ENCODE assay signal across 8 cellular contexts in the genomic region with DNA sequence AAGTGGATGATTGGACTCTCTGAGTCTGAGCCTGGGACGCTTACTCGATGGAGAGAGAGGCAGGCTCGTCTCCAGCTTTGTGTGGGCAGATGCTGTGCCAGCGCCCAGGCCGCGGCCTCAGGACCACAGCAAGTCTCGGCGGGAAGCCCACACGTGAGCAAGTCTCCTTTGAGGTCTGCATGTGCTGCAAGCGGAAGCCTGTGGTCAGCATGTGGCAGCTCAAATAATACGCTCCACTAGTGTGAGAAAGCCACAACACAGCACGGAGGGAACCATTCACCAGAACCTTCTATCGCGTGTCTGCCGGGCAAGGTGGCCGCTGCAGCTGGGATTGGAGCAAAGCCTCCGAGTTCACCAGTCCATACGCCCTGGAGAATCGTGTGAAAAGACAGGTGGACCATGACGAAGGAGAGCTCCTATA.
A peak's percentile ranks its signal among the peaks of the same experiment; 100 is the strongest.
DNase-seq lines count a peak whose midpoint lies in the region; ATAC-seq, FAIRE-seq and TF ChIP-seq lines count a peak whose summit lies in the region.

No MANE protein-coding gene starts in this region.

- TF ChIP-seq RAD21 in HepG2 (CRISPR knock-in tag; IDR thresholded peaks at IDR 0.05) = no peak

- no peak overlapping the region for H3K9ac ChIP-seq in HepG2 (ENCODE audit: insufficient read depth, low read depth, low read length)

- ATAC-seq in GM19351 (IDR thresholded peaks at IDR 0.05; ENCODE audit: unreplicated experiment) = peak; percentile 98
- peak; percentile 89 for ATAC-seq in HG03342 (IDR thresholded peaks at IDR 0.05; ENCODE audit: unreplicated experiment)
- ATAC-seq in HepG2 = no peak

- no peak for FAIRE-seq in HepG2 (lab: Jason Lieb, UNC)

- intact Hi-C loops in HepG2 (cut with micrococcal nuclease; ENCODE audit: unreplicated experiment) = no loop called here
- intact Hi-C loops in MCF 10A (cut with micrococcal nuclease) = no loop called here

- H3K27me3 Mint-ChIP-seq in activated CD4-positive, alpha-beta T cell treated with anti-CD3 and anti-CD28 coated beads, Interleukin-2, amount 10 ng/mL, durations not matched to agents 7 days and 5 days = peaks cover 18% of the 10 kb centered on the region
- H3K27me3 Mint-ChIP-seq in glutamatergic neuron (ENCODE audit: unreplicated experiment) = peaks cover 2% of the 10 kb centered on the region
- H3K27me3 Mint-ChIP-seq in MCF 10A (ENCODE audit: insufficient read depth, unreplicated experiment) = no peaks in the 10 kb centered on the region

- H2AFZ ChIP-seq in HepG2 (ENCODE audit: low read length) = no peak overlapping the region

- peaks cover 6% of the 10 kb centered on the region for H3K9me3 Mint-ChIP-seq in activated CD4-positive, alpha-beta T cell treated with anti-CD3 and anti-CD28 coated beads, Interleukin-2, amount 10 ng/mL, durations not matched to agents 7 days and 5 days
- H3K9me3 Mint-ChIP-seq in glutamatergic neuron (ENCODE audit: unreplicated experiment) = peaks cover 5% of the 10 kb centered on the region
- peaks cover 9% of the 10 kb centered on the region for H3K9me3 Mint-ChIP-seq in MCF 10A (ENCODE audit: unreplicated experiment)

- H3K79me2 ChIP-seq in HepG2 (ENCODE audit: insufficient read depth, low read length) = no peaks in the 10 kb centered on the region

- no peaks in the 10 kb centered on the region for H3K36me3 Mint-ChIP-seq in activated CD4-positive, alpha-beta T cell treated with anti-CD3 and anti-CD28 coated beads, Interleukin-2, amount 10 ng/mL, durations not matched to agents 7 days and 5 days (ENCODE audit: low read depth)
- peaks cover 12% of the 10 kb centered on the region for H3K36me3 Mint-ChIP-seq in glutamatergic neuron (ENCODE audit: unreplicated experiment)
- no peaks in the 10 kb centered on the region for H3K36me3 Mint-ChIP-seq in MCF 10A (ENCODE audit: insufficient read depth, unreplicated experiment)

- H3K4me1 ChIP-seq in HepG2 (ENCODE audit: insufficient read depth, low read length) = no peaks in the 10 kb centered on the region

- no peaks in the 10 kb centered on the region for H3K9me3 ChIP-seq in HepG2 (ENCODE audit: low read length)

- in situ Hi-C loops in HepG2 (cut with HindIII; ENCODE audit: extremely low pct_ligation_motif_present, low pct_unique_long_range_greater_than_20kb) = no loop called here

- no peak overlapping the region for H3K4me3 Mint-ChIP-seq in activated CD4-positive, alpha-beta T cell treated with anti-CD3 and anti-CD28 coated beads, Interleukin-2, amount 10 ng/mL, durations not matched to agents 7 days and 5 days
- H3K4me3 Mint-ChIP-seq in glutamatergic neuron (ENCODE audit: unreplicated experiment) = no peak overlapping the region
- H3K4me3 Mint-ChIP-seq in MCF 10A (ENCODE audit: unreplicated experiment) = no peak overlapping the region

- DNase-seq in activated CD4-positive, alpha-beta T cell treated with anti-CD3 and anti-CD28 coated beads, Interleukin-2, amount 10 ng/mL, durations not matched to agents 7 days and 5 days = peak; percentile 28
- DNase-seq in HepG2 (ENCODE audit: low spot score) (no peak), glutamatergic neuron (no peak), MCF 10A (ENCODE audit: unreplicated experiment) (no peak), foreskin melanocyte (no peak), dedifferentiated amniotic fluid mesenchymal stem cell (ENCODE audit: extremely low spot score) (no peak)

- H3K27me3 ChIP-seq in HepG2 (ENCODE audit: control insufficient read depth in 1 of 2, insufficient read depth in 2 of 2, low read length in 2 of 2) = peaks cover 0 to 1% of the 10 kb centered on the region in 2 experiments; a peak in 1 of 5 replicates

- no peak overlapping the region for H3K27ac Mint-ChIP-seq in activated CD4-positive, alpha-beta T cell treated with anti-CD3 and anti-CD28 coated beads, Interleukin-2, amount 10 ng/mL, durations not matched to agents 7 days and 5 days
- no peak overlapping the region for H3K27ac Mint-ChIP-seq in glutamatergic neuron (ENCODE audit: unreplicated experiment)
- no peak overlapping the region for H3K27ac Mint-ChIP-seq in MCF 10A (ENCODE audit: low read depth, unreplicated experiment)

- TF ChIP-seq EP300 in HepG2 (IDR thresholded peaks at IDR 0.05; ENCODE audit: low read depth in 2 of 2, low read length in 2 of 2) (no peak), HepG2 (CRISPR knock-in tag; IDR thresholded peaks at IDR 0.05; ENCODE audit: borderline replicate concordance) (no peak)

- peaks cover 2% of the 10 kb centered on the region for H3K4me1 Mint-ChIP-seq in activated CD4-positive, alpha-beta T cell treated with anti-CD3 and anti-CD28 coated beads, Interleukin-2, amount 10 ng/mL, durations not matched to agents 7 days and 5 days
- H3K4me1 Mint-ChIP-seq in glutamatergic neuron (ENCODE audit: low read depth, unreplicated experiment) = no peaks in the 10 kb centered on the region
- H3K4me1 Mint-ChIP-seq in MCF 10A (ENCODE audit: insufficient read depth, unreplicated experiment) = no peaks in the 10 kb centered on the region

- BruUV-seq in HepG2 (replicated peaks; lab: Mats Ljungman, UMichigan) = no TSS peak
- BruUV-seq in MCF 10A (replicated peaks; lab: Mats Ljungman, UMichigan) = no TSS peak

- TF ChIP-seq CTCF in HepG2 (CRISPR knock-in tag; IDR thresholded peaks at IDR 0.05) (no peak), glutamatergic neuron (IDR thresholded peaks at IDR 0.05; ENCODE audit: partially characterized antibody, unreplicated experiment) (no peak), MCF 10A (IDR thresholded peaks at IDR 0.05; ENCODE audit: unreplicated experiment) (no peak)

- H4K20me1 ChIP-seq in HepG2 (ENCODE audit: insufficient read depth, low read length) = no peaks in the 10 kb centered on the region

- TF ChIP-seq POLR2A in HepG2 (IDR thresholded peaks at IDR 0.05; ENCODE audit: insufficient read depth in 1 of 2, low read depth in 2 of 2, low read length in 2 of 2) = no peak

- no peak overlapping the region for H3K27ac ChIP-seq in HepG2 (ENCODE audit: extremely low read length, insufficient read depth, low read length)

- H3K4me2 ChIP-seq in HepG2 (ENCODE audit: low read depth, low read length) = no peak overlapping the region

- 70% methylated on average over 15 of the region's 20 CpGs for WGBS in HepG2 (ENCODE audit: low lambda C conversion rate)

- no peak overlapping the region for H3K4me3 ChIP-seq in HepG2 (replicated peaks in 1 of 3; ENCODE audit: insufficient read depth in 1 of 3, low read depth in 2 of 3, low read length in 3 of 3)

- H3K36me3 ChIP-seq in HepG2 (replicated peaks in 1 of 2; ENCODE audit: control insufficient read depth in 1 of 2, insufficient read depth in 2 of 2, low read length in 2 of 2) = no peaks in the 10 kb centered on the region

- CTCF ChIA-PET in activated CD4-positive, alpha-beta T cell treated with anti-CD3 and anti-CD28 coated beads, Interleukin-2, amount 10 ng/mL, durations not matched to agents 7 days and 5 days (lab: Charles Lee) = interaction anchor here (0.6 to 1.2 kb wide), 2 partner anchors 9 to 118 kb away, joined by 3 to 5 read pairs; no protein-coding TSS in a partner anchor
- CTCF ChIA-PET in HepG2 (lab: Yijun Ruan, JAX; ENCODE audit: low intra/inter-chr PET ratio, low total read pairs) = no interaction called here
- CTCF ChIA-PET in MCF 10A (lab: Yijun Ruan, JAX) = interaction anchor here (0.5 to 0.6 kb wide), 2 partner anchors 92 to 1242 kb away, joined by 3 read pairs; no protein-coding TSS in a partner anchor

- POLR2A ChIA-PET in activated CD4-positive, alpha-beta T cell treated with anti-CD3 and anti-CD28 coated beads, Interleukin-2, amount 10 ng/mL, durations not matched to agents 7 days and 5 days (lab: Charles Lee) = no interaction called here
- POLR2A ChIA-PET in HepG2 (lab: Yijun Ruan, JAX) (no interaction called here), MCF 10A (lab: Yijun Ruan, JAX) (no interaction called here)

TF ChIP-seq in HepG2, 621 proteins besides CTCF, POLR2A, EP300 and RAD21 (continues in another document):
- TF ChIP-seq KLF6 (CRISPR knock-in tag; IDR thresholded peaks at IDR 0.05) = no peak
